ENCODE assay signal across 9 cellular contexts in the genomic region with DNA sequence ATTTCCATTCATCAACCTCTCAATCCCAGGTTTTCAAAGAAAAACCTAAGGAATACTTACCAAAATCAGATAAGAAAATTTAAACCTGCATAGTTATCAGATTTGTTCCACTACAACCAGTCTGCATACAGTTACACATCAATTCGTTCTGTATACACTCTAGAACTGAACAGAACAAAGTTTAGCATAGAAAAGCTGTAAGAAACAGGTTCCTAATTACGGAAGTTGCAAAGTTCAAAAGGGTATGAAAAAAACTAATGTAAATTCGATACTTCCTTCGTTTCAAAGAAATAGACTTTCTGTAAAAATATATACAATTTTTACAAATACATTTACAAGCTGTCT. TPM values are rescaled to one million over a fixed set of nuclear protein-coding genes. Genes with fewer than 3 reads are reported as not detected.
A peak's percentile ranks its signal among the peaks of the same experiment; 100 is the strongest.
DNase-seq lines count a peak whose midpoint lies in the region; ATAC-seq, FAIRE-seq and TF ChIP-seq lines count a peak whose summit lies in the region.
"Had no signal": no experiment of that assay in that cellular context is flagged by ENCODE, and none has a peak within 500 bp of the region (broad histone marks: within the 10 kb centered on the region; RNA-seq: fewer than 3 reads in every experiment).

No MANE protein-coding gene starts in this region.

- peak overlapping the region; percentile 96 for H3K4me2 ChIP-seq in astrocyte (ENCODE audit: low read length)

- no peaks in the 10 kb centered on the region for H3K27me3 Mint-ChIP-seq in activated T-cell treated with anti-CD3 and anti-CD28 coated beads, Interleukin-2, amount 50 U/mL, for 72 hours (ENCODE audit: low read depth)
- H3K27me3 Mint-ChIP-seq in astrocyte (ENCODE audit: low read depth, unreplicated experiment), result no peaks in the 10 kb centered on the region

- DNase-seq in activated T-cell treated with anti-CD3 and anti-CD28 coated beads, Interleukin-2, amount 50 U/mL, for 72 hours, result no peak
- no peak for DNase-seq in activated T-cell treated with anti-CD3 and anti-CD28 coated beads for 4 hours
- no peak for DNase-seq in astrocyte (ENCODE audit: low read depth)
- no peak for DNase-seq in lower leg skin (ENCODE audit: low spot score in 2 of 2)
- no peak for DNase-seq in tibial artery
- DNase-seq in NCI-H2227 (lab: John Stamatoyannopoulos, UW; ENCODE audit: unreplicated experiment), result no peak
- no peak for DNase-seq in T-helper 9 cell
- DNase-seq: stimulated activated CD4-positive, alpha-beta T cell treated with anti-CD3 and anti-CD28 coated beads, Interleukin-12 subunit alpha, Interleukin-12 subunit beta, amount 100 ng/mL, for 4 hours had no signal

- no peak for TF ChIP-seq CTCF in astrocyte (IDR thresholded peaks at IDR 0.05; ENCODE audit: insufficient read depth, low read depth, low read length)
- TF ChIP-seq CTCF in lower leg skin (IDR thresholded peaks at IDR 0.05), result no peak
- TF ChIP-seq CTCF in tibial artery (IDR thresholded peaks at IDR 0.05), result no peak

- H3K9me3 Mint-ChIP-seq in activated T-cell treated with anti-CD3 and anti-CD28 coated beads, Interleukin-2, amount 50 U/mL, for 72 hours, result no peaks in the 10 kb centered on the region
- H3K9me3 Mint-ChIP-seq in astrocyte (ENCODE audit: unreplicated experiment), result no peaks in the 10 kb centered on the region

- peak overlapping the region; percentile 98 for H3K9ac ChIP-seq in astrocyte (ENCODE audit: low read length)

- no peak overlapping the region for H2AFZ ChIP-seq in astrocyte (ENCODE audit: low read depth, low read length)

- H3K27ac ChIP-seq in astrocyte (ENCODE audit: low read depth, low read length), result peak overlapping the region; percentile 98
- peak overlapping the region; percentile 99 for H3K27ac ChIP-seq in tibial artery

- H3K4me1 Mint-ChIP-seq in activated T-cell treated with anti-CD3 and anti-CD28 coated beads, Interleukin-2, amount 50 U/mL, for 72 hours (ENCODE audit: low read depth), result peaks cover 58% of the 10 kb centered on the region
- H3K4me1 Mint-ChIP-seq in astrocyte (ENCODE audit: low read depth, unreplicated experiment), result peaks cover 15% of the 10 kb centered on the region

- H3K27ac Mint-ChIP-seq in activated T-cell treated with anti-CD3 and anti-CD28 coated beads, Interleukin-2, amount 50 U/mL, for 72 hours, result peak overlapping the region; percentile 99
- peak overlapping the region; percentile 99 for H3K27ac Mint-ChIP-seq in astrocyte (ENCODE audit: unreplicated experiment)

- WGBS in lower leg skin, 2 donors, result 2 to 3% methylated on average over 4 of the region's 4 CpGs

- H3K4me3 ChIP-seq in astrocyte (ENCODE audit: insufficient read depth, low read depth, low read length) (peak overlapping the region; percentile 98), lower leg skin (ENCODE audit: low read depth, poor library complexity, severe bottlenecking) (peak overlapping the region; percentile 74), tibial artery (peak overlapping the region; percentile 93 to 97)

- no peak for ATAC-seq in activated T-cell treated with anti-CD3 and anti-CD28 coated beads, Interleukin-2, amount 50 U/mL, for 72 hours (replicated peaks in 1 of 2)
- no peak for ATAC-seq in GM19328 (IDR thresholded peaks at IDR 0.05; ENCODE audit: unreplicated experiment)

- peaks cover 34% of the 10 kb centered on the region for H3K4me1 ChIP-seq in astrocyte (ENCODE audit: insufficient read depth, low read length)
- peaks cover 0 to 55% (median 39%) of the 10 kb centered on the region in 4 donors for H3K4me1 ChIP-seq in tibial artery

- no peak for TF ChIP-seq POLR2A in lower leg skin (IDR thresholded peaks at IDR 0.05)

- intact Hi-C loops in lower leg skin (cut with DNase I; ENCODE audit: low total_unique reads) (no loop called here), tibial artery (cut with DNase I; ENCODE audit: low total_unique reads) (loop anchor here (5.0 kb wide), 1 partner anchor 46 kb away; no protein-coding TSS in a partner anchor)

- H3K27me3 ChIP-seq in astrocyte (ENCODE audit: insufficient read depth, low read length), result no peaks in the 10 kb centered on the region
- no peaks in the 10 kb centered on the region for H3K27me3 ChIP-seq in tibial artery

- H3K9me3 ChIP-seq in astrocyte (ENCODE audit: insufficient read depth, low read depth, low read length), result no peaks in the 10 kb centered on the region
- H3K9me3 ChIP-seq in tibial artery, result no peaks in the 10 kb centered on the region

- H3K36me3 Mint-ChIP-seq in activated T-cell treated with anti-CD3 and anti-CD28 coated beads, Interleukin-2, amount 50 U/mL, for 72 hours (ENCODE audit: insufficient read depth in 2 of 2), result peaks cover 49 to 68% of the 10 kb centered on the region in 2 donors
- peaks cover 51% of the 10 kb centered on the region for H3K36me3 Mint-ChIP-seq in astrocyte (ENCODE audit: low read depth, unreplicated experiment)

- H4K20me1 ChIP-seq in astrocyte (ENCODE audit: insufficient read depth, low read length), result peaks cover 74% of the 10 kb centered on the region

- H3K79me2 ChIP-seq in astrocyte (ENCODE audit: insufficient read depth, low read length), result peaks cover 87% of the 10 kb centered on the region

- H3K4me3 Mint-ChIP-seq in activated T-cell treated with anti-CD3 and anti-CD28 coated beads, Interleukin-2, amount 50 U/mL, for 72 hours, result peak overlapping the region; percentile 99
- H3K4me3 Mint-ChIP-seq in astrocyte (ENCODE audit: unreplicated experiment), result peak overlapping the region; percentile 100

- H3K36me3 ChIP-seq in astrocyte (ENCODE audit: insufficient read depth, low read length), result peaks cover 56% of the 10 kb centered on the region
- peaks cover 63 to 77% (median 63%) of the 10 kb centered on the region in 3 donors for H3K36me3 ChIP-seq in tibial artery

- FAIRE-seq in astrocyte (lab: Jason Lieb, UNC), result no peak

RNA-seq across cellular contexts. Expression of a gene that starts 3.1 kb away (rescaled TPM):
- 100 to 1,000 TPM; 373 to 495 TPM for total RNA-seq in activated T-cell treated with anti-CD3 and anti-CD28 coated beads, Interleukin-2, amount 50 U/mL, for 72 hours
- total RNA-seq in astrocyte (196 and 210 TPM in 2 replicates), lower leg skin (100 to 1,000 TPM; 282 to 445 (median 360) TPM)

RNA-seq across cellular contexts. Expression of a gene that starts 27.1 kb away (rescaled TPM):
- 1 to 10 TPM in 1 of 2 donors, under 1 TPM in 1; 0.86 to 2.6 TPM for total RNA-seq in activated T-cell treated with anti-CD3 and anti-CD28 coated beads, Interleukin-2, amount 50 U/mL, for 72 hours
- 5.3 and 6.7 TPM in 2 replicates for total RNA-seq in astrocyte
- 10 to 100 TPM; 10.1 to 15.9 (median 13.6) TPM for total RNA-seq in lower leg skin

RNA-seq across cellular contexts. Expression of a gene that starts 53.1 kb away (rescaled TPM):
- 100 to 1,000 TPM; 178 to 203 TPM for total RNA-seq in activated T-cell treated with anti-CD3 and anti-CD28 coated beads, Interleukin-2, amount 50 U/mL, for 72 hours
- total RNA-seq in astrocyte (83.9 and 99.6 TPM in 2 replicates), lower leg skin (100 to 1,000 TPM; 250 to 393 (median 345) TPM)
